In genomic region chr13:67120872-67121531, GRCh38 we compare ENCODE assay signal across 20 cellular contexts.
A peak's percentile ranks its signal among the peaks of the same experiment; 100 is the strongest.
DNase-seq lines count a peak whose midpoint lies in the region; ATAC-seq and TF ChIP-seq lines count a peak whose summit lies in the region.
"Had no signal": no experiment of that assay in that cellular context is flagged by ENCODE, and none has a peak within 500 bp of the region (broad histone marks: within the 10 kb centered on the region; RNA-seq: fewer than 3 reads in every experiment).

No MANE protein-coding gene starts in this region.

- DNase-seq in DMS 273 treated with DMSO at 0.1 percent for 48 hours (lab: John Stamatoyannopoulos, UW): peak; percentile 3
- DNase-seq in esophagus muscularis mucosa (ENCODE audit: extremely low spot score): no peak
- DNase-seq in nephron progenitor cell: no peak
- no peak for DNase-seq in prostate gland (ENCODE audit: low spot score)
- no peak for DNase-seq in heart left ventricle
- DNase-seq in colonic mucosa: no peak
- no peak for DNase-seq in Right ventricle myocardium inferior (ENCODE audit: missing footprints)
- DNase-seq: activated CD4-positive, alpha-beta T cell treated with anti-CD3 and anti-CD28 coated beads, Interleukin-2, amount 50 U/mL, for 4 hours; activated naive CD8-positive, alpha-beta T cell treated with anti-CD3 and anti-CD28 coated beads, Interleukin-2, amount 50 U/mL, for 24 hours; DMS53; GM23248; MV-4-11; NCI-H2171 had no signal

- no peak overlapping the region for H3K4me3 Mint-ChIP-seq in nephron progenitor cell
- H3K4me3 Mint-ChIP-seq: activated naive CD8-positive, alpha-beta T cell treated with anti-CD3 and anti-CD28 coated beads, Interleukin-2, amount 50 U/mL, for 24 hours; activated T-helper 1 cell treated with anti-CD3 and anti-CD28 coated beads, Interleukin-12 subunit alpha, Interleukin-12 subunit beta, Interleukin-2, Interleukin-4 antibody, amounts not matched to agents 30 ng/mL and 10 ng/mL and 1 ng/mL, durations not matched to agents 14 hours and 24 hours and 36 hours; memory B cell; stimulated activated memory B cell treated with anti-CD40 and anti-IgM and Interleukin-4, amounts not matched to agents 10 μg/mL and 1 μg/mL and 100 μg/mL, for 72 hours had no signal

- H3K4me1 Mint-ChIP-seq in nephron progenitor cell: no peaks in the 10 kb centered on the region
- H3K4me1 Mint-ChIP-seq: activated naive CD8-positive, alpha-beta T cell treated with anti-CD3 and anti-CD28 coated beads, Interleukin-2, amount 50 U/mL, for 24 hours; memory B cell; stimulated activated memory B cell treated with anti-CD40 and anti-IgM and Interleukin-4, amounts not matched to agents 10 μg/mL and 1 μg/mL and 100 μg/mL, for 72 hours had no signal

- H3K4me1 ChIP-seq in OCI-LY1 (ENCODE audit: insufficient read depth, low read length, severe bottlenecking) (peaks cover 36% of the 10 kb centered on the region), esophagus muscularis mucosa (peaks cover 0 to 49% (median 31%) of the 10 kb centered on the region in 4 donors), prostate gland (replicated peaks) (no peaks in the 10 kb centered on the region), heart left ventricle (peaks cover 0 to 3% (median 0%) of the 10 kb centered on the region in 12 donors), colonic mucosa (no peaks in the 10 kb centered on the region)
- H3K4me1 ChIP-seq: BLaER1, SJSA1 had no signal

- ATAC-seq in heart left ventricle: no peak
- no peak for ATAC-seq in Right ventricle myocardium inferior
- ATAC-seq: activated naive CD8-positive, alpha-beta T cell treated with anti-CD3 and anti-CD28 coated beads, Interleukin-2, amount 50 U/mL, for 24 hours; sciatic nerve; stimulated activated memory B cell treated with anti-CD40 and anti-IgM and Interleukin-4, amounts not matched to agents 10 μg/mL and 1 μg/mL and 100 μg/mL, for 72 hours had no signal

- H3K9ac ChIP-seq in OCI-LY1 (ENCODE audit: low read length) (0 out of 2 replicates have a peak overlapping the region, but pooled peaks have one; percentile 6), colonic mucosa (ENCODE audit: low read depth in 2 of 2, low read length in 2 of 2) (no peak overlapping the region)
- H3K9ac ChIP-seq: BLaER1, GM23248 had no signal

- 38% methylated on average over 6 of the region's 6 CpGs for WGBS in esophagus muscularis mucosa
- 68% methylated on average over 6 of the region's 6 CpGs for WGBS in prostate gland
- 82 to 87% (median 84%) methylated on average over 6 of the region's 6 CpGs for WGBS in heart left ventricle, 4 donors

- no peaks in the 10 kb centered on the region for H3K9me3 Mint-ChIP-seq in nephron progenitor cell
- H3K9me3 Mint-ChIP-seq: activated naive CD8-positive, alpha-beta T cell treated with anti-CD3 and anti-CD28 coated beads, Interleukin-2, amount 50 U/mL, for 24 hours; activated T-helper 1 cell treated with anti-CD3 and anti-CD28 coated beads, Interleukin-12 subunit alpha, Interleukin-12 subunit beta, Interleukin-2, Interleukin-4 antibody, amounts not matched to agents 30 ng/mL and 10 ng/mL and 1 ng/mL, durations not matched to agents 14 hours and 24 hours and 36 hours; memory B cell; stimulated activated memory B cell treated with anti-CD40 and anti-IgM and Interleukin-4, amounts not matched to agents 10 μg/mL and 1 μg/mL and 100 μg/mL, for 72 hours had no signal

- H3K9me3 ChIP-seq in OCI-LY1 (ENCODE audit: low read length): no peaks in the 10 kb centered on the region
- no peaks in the 10 kb centered on the region for H3K9me3 ChIP-seq in esophagus muscularis mucosa
- H3K9me3 ChIP-seq in prostate gland: no peaks in the 10 kb centered on the region
- H3K9me3 ChIP-seq in heart left ventricle: no peaks in the 10 kb centered on the region
- H3K9me3 ChIP-seq in colonic mucosa: no peaks in the 10 kb centered on the region
- H3K9me3 ChIP-seq: BLaER1, SJSA1 had no signal

- no peaks in the 10 kb centered on the region for H3K79me2 ChIP-seq in OCI-LY1 (ENCODE audit: insufficient read depth, low read length)

- no peaks in the 10 kb centered on the region for H3F3A ChIP-seq in OCI-LY1 (ENCODE audit: insufficient read depth, low read length)

- H3K4me2 ChIP-seq in OCI-LY1 (ENCODE audit: low read length): 0 out of 2 replicates have a peak overlapping the region, but pooled peaks have one; percentile 4
- H3K4me2 ChIP-seq: BLaER1 had no signal

- no peaks in the 10 kb centered on the region for H4K20me1 ChIP-seq in OCI-LY1 (ENCODE audit: insufficient read depth, low read length)
- H4K20me1 ChIP-seq: BLaER1 had no signal

- no peaks in the 10 kb centered on the region for H3K9me2 ChIP-seq in OCI-LY1 (ENCODE audit: low read depth, low read length)

- H3K27me3 Mint-ChIP-seq in nephron progenitor cell (ENCODE audit: low read depth, poor library complexity): no peaks in the 10 kb centered on the region
- H3K27me3 Mint-ChIP-seq: activated naive CD8-positive, alpha-beta T cell treated with anti-CD3 and anti-CD28 coated beads, Interleukin-2, amount 50 U/mL, for 24 hours; memory B cell; stimulated activated memory B cell treated with anti-CD40 and anti-IgM and Interleukin-4, amounts not matched to agents 10 μg/mL and 1 μg/mL and 100 μg/mL, for 72 hours had no signal

- peak overlapping the region; percentile 89 for H2AFZ ChIP-seq in OCI-LY1 (ENCODE audit: low read length)
- H2AFZ ChIP-seq: GM23248 had no signal

- TF ChIP-seq CTCF in OCI-LY1 (IDR thresholded peaks at IDR 0.05; ENCODE audit: low read length) (no peak), esophagus muscularis mucosa (IDR thresholded peaks at IDR 0.05) (no peak), nephron progenitor cell (IDR thresholded peaks at IDR 0.05) (no peak), prostate gland (IDR thresholded peaks at IDR 0.05) (no peak), heart left ventricle (IDR thresholded peaks at IDR 0.05) (no peak), colonic mucosa (IDR thresholded peaks at IDR 0.05) (no peak)

- TF ChIP-seq POLR2A in esophagus muscularis mucosa (IDR thresholded peaks at IDR 0.05; ENCODE audit: low read depth) (no peak), prostate gland (IDR thresholded peaks at IDR 0.05) (no peak), heart left ventricle (IDR thresholded peaks at IDR 0.05) (no peak)

- H3K4me3 ChIP-seq in OCI-LY1 (ENCODE audit: low read depth, low read length, poor library complexity, severe bottlenecking): no peak overlapping the region
- H3K4me3 ChIP-seq in esophagus muscularis mucosa: no peak overlapping the region
- H3K4me3 ChIP-seq in prostate gland: no peak overlapping the region
- H3K4me3 ChIP-seq in heart left ventricle: no peak overlapping the region
- no peak overlapping the region for H3K4me3 ChIP-seq in colonic mucosa
- H3K4me3 ChIP-seq: BLaER1, GM23248, SJSA1 had no signal

- no peaks in the 10 kb centered on the region for H3K36me3 Mint-ChIP-seq in nephron progenitor cell (ENCODE audit: low read depth)
- H3K36me3 Mint-ChIP-seq: memory B cell; stimulated activated memory B cell treated with anti-CD40 and anti-IgM and Interleukin-4, amounts not matched to agents 10 μg/mL and 1 μg/mL and 100 μg/mL, for 72 hours had no signal

- H3K27ac Mint-ChIP-seq in nephron progenitor cell: peak overlapping the region; percentile 37
- H3K27ac Mint-ChIP-seq: activated naive CD8-positive, alpha-beta T cell treated with anti-CD3 and anti-CD28 coated beads, Interleukin-2, amount 50 U/mL, for 24 hours; activated T-helper 1 cell treated with anti-CD3 and anti-CD28 coated beads, Interleukin-12 subunit alpha, Interleukin-12 subunit beta, Interleukin-2, Interleukin-4 antibody, amounts not matched to agents 30 ng/mL and 10 ng/mL and 1 ng/mL, durations not matched to agents 14 hours and 24 hours and 36 hours; memory B cell; stimulated activated memory B cell treated with anti-CD40 and anti-IgM and Interleukin-4, amounts not matched to agents 10 μg/mL and 1 μg/mL and 100 μg/mL, for 72 hours had no signal

- H3K27ac ChIP-seq in OCI-LY1 (ENCODE audit: low read depth, low read length, poor library complexity, severe bottlenecking) (peak overlapping the region; percentile 43), esophagus muscularis mucosa (replicated peaks in 1 of 4) (peak overlapping the region; percentile 10 to 48 (median 28)), prostate gland (no peak overlapping the region), heart left ventricle (no peak overlapping the region), colonic mucosa (no peak overlapping the region)
- H3K27ac ChIP-seq: BLaER1, GM23248, SJSA1 had no signal

- H3K27me3 ChIP-seq in OCI-LY1 (ENCODE audit: insufficient read depth, low read length): no peaks in the 10 kb centered on the region
- no peaks in the 10 kb centered on the region for H3K27me3 ChIP-seq in esophagus muscularis mucosa
- H3K27me3 ChIP-seq in prostate gland (replicated peaks; ENCODE audit: insufficient read depth): no peaks in the 10 kb centered on the region
- H3K27me3 ChIP-seq in heart left ventricle: no peaks in the 10 kb centered on the region
- H3K27me3 ChIP-seq in colonic mucosa: no peaks in the 10 kb centered on the region
- H3K27me3 ChIP-seq: BLaER1, SJSA1 had no signal

- intact Hi-C loops in esophagus muscularis mucosa (cut with DNase I): no loop called here
- intact Hi-C loops in prostate gland (cut with DNase I): no loop called here
- intact Hi-C loops in heart left ventricle (cut with DNase I): no loop called here
- intact Hi-C loops in colonic mucosa (cut with DNase I): no loop called here
- intact Hi-C loops in Right ventricle myocardium inferior (cut with DNase I): no loop called here

- TF ChIP-seq EP300 in esophagus muscularis mucosa (IDR thresholded peaks at IDR 0.05): no peak

- H3K36me3 ChIP-seq in OCI-LY1 (ENCODE audit: insufficient read depth, low read length): no peaks in the 10 kb centered on the region
- H3K36me3 ChIP-seq in esophagus muscularis mucosa: no peaks in the 10 kb centered on the region
- no peaks in the 10 kb centered on the region for H3K36me3 ChIP-seq in prostate gland
- H3K36me3 ChIP-seq in heart left ventricle: no peaks in the 10 kb centered on the region
- no peaks in the 10 kb centered on the region for H3K36me3 ChIP-seq in colonic mucosa
- H3K36me3 ChIP-seq: BLaER1, SJSA1 had no signal

Comparison
In these comparisons a context has a peak if more than half of its experiments do, and no peak if none do; other contexts are left out.
1. H3K27ac ChIP-seq: peak in OCI-LY1 (single experiment) and esophagus muscularis mucosa (4 of 4); none in prostate gland (0 of 2), heart left ventricle (0 of 12) and colonic mucosa (single experiment).